27 cellular contexts compared by ENCODE assay signal in genomic region chr11:71393283-71393682, GRCh38. TPM values are rescaled to one million over a fixed set of nuclear protein-coding genes. Genes with fewer than 3 reads are reported as not detected.
DNase-seq lines count a peak whose midpoint lies in the region; ATAC-seq, FAIRE-seq and TF ChIP-seq lines count a peak whose summit lies in the region.
"Had no signal": no experiment of that assay in that cellular context is flagged by ENCODE, and none has a peak within 500 bp of the region (broad histone marks: within the 10 kb centered on the region; RNA-seq: fewer than 3 reads in every experiment).

No MANE protein-coding gene starts in this region.

- no peak overlapping the region for H2AFZ ChIP-seq in H1 (ENCODE audit: low read length)

- no peak overlapping the region for H2BK12ac ChIP-seq in H1 (ENCODE audit: low read depth, low read length)

- CTCF ChIA-PET in H1 (lab: Charles Lee; ENCODE audit: partially characterized antibody), result interaction anchor here (1.7 kb wide), 1 partner anchor 263 kb away, joined by 5 read pairs; no protein-coding TSS in a partner anchor

- peaks cover 3% of the 10 kb centered on the region; the same call in 1 of the 2 replicates for H3K23me2 ChIP-seq in H1 (ENCODE audit: low read depth, low read length)

- no peak overlapping the region for H2AK5ac ChIP-seq in H1 (ENCODE audit: low read depth, low read length)

- H3K4me2 ChIP-seq in H1 (ENCODE audit: insufficient read depth in 1 of 2, low read depth in 2 of 2, low read length in 2 of 2), result no peak overlapping the region

- no peak overlapping the region for H3K23ac ChIP-seq in H1 (ENCODE audit: insufficient read length)

- no peak overlapping the region for H2BK120ac ChIP-seq in H1 (replicated peaks; ENCODE audit: low read depth, low read length)

- 82% methylated on average over 2 of the region's 2 CpGs; no CpG with 5 or more reads in 1 of the 2 experiments for WGBS in H1 (ENCODE audit: extremely low coverage in 1 of 2, insufficient coverage in 1 of 2, insufficient read length in 1 of 2, insufficient replicate concordance in 2 of 2, low coverage in 1 of 2, low lambda C conversion rate in 2 of 2, missing lambda C conversion rate in 1 of 2), 2 experiments

- no peak for TF ChIP-seq RAD21 in H1 (IDR thresholded peaks at IDR 0.05 in 1 of 2, conservative IDR thresholded peaks at IDR 0.05 in 1 of 2; ENCODE audit: low read depth in 2 of 2, low read length in 2 of 2)

- no peak overlapping the region for H3K9ac ChIP-seq in H1 (replicated peaks in 1 of 4; ENCODE audit: extremely low read depth in 1 of 4, low read depth in 3 of 4, low read length in 3 of 4)
- H3K9ac ChIP-seq: BLaER1 had no signal

- no peak overlapping the region for H4K91ac ChIP-seq in H1 (replicated peaks; ENCODE audit: insufficient read length, low read length)

- no peak for TF ChIP-seq CTCF in H1 (IDR thresholded peaks at IDR 0.05; ENCODE audit: control extremely low read depth in 1 of 3, insufficient read depth in 1 of 3, low read depth in 1 of 3, low read length in 3 of 3)

- H4K8ac ChIP-seq in H1 (ENCODE audit: extremely low read depth, insufficient read depth, low read length), result no peak overlapping the region

- no peak overlapping the region for H3K4ac ChIP-seq in H1 (replicated peaks; ENCODE audit: insufficient read length, low read depth, low read length)

- H3K14ac ChIP-seq in H1 (ENCODE audit: insufficient read length), result no peak overlapping the region

- no peak overlapping the region for H3K27ac ChIP-seq in H1 (ENCODE audit: low read depth, low read length)
- H3K27ac ChIP-seq: BLaER1 had no signal

- no peak overlapping the region for H2BK20ac ChIP-seq in H1 (ENCODE audit: low read length)

- H3K79me1 ChIP-seq in H1 (ENCODE audit: low read depth, low read length), result no peaks in the 10 kb centered on the region

- H4K5ac ChIP-seq in H1 (ENCODE audit: insufficient read length, low read depth, low read length), result no peak overlapping the region

- no peak overlapping the region for H3K4me3 ChIP-seq in H1 (ENCODE audit: extremely low read depth in 1 of 4, insufficient read depth in 2 of 4, low read depth in 3 of 4, low read length in 4 of 4)
- H3K4me3 ChIP-seq: BLaER1, GM12878 had no signal

- DNase-seq in GM12891 (ENCODE audit: insufficient read length, low spot score), result no peak
- no peak for DNase-seq in GM12892 (ENCODE audit: insufficient read length)
- no peak for DNase-seq in HTR-8/SVneo (ENCODE audit: insufficient read length, low spot score)
- DNase-seq in H1 (ENCODE audit: low read depth in 1 of 2, low spot score in 2 of 2), result no peak
- DNase-seq in retina, result no peak
- no peak for DNase-seq in activated CD4-positive, alpha-beta T cell treated with anti-CD3 and anti-CD28 coated beads, Interleukin-2, amount 50 U/mL, for 1 hour
- no peak for DNase-seq in NCI-H1048 (lab: John Stamatoyannopoulos, UW)
- DNase-seq: 8988T; ACHN; BE2C; C1 segment of cervical spinal cord; CD4-positive, alpha-beta memory T cell; CD4-positive, CD25-positive, alpha-beta regulatory T cell; CD8-positive, alpha-beta memory T cell; COR-L47; DMS 273 treated with DMSO at 0.1 percent for 48 hours; DMS153; DMS53; DMS79; DND-41; EL; GDM1 had no signal

- no peak for TF ChIP-seq EP300 in H1 (IDR thresholded peaks at IDR 0.05; ENCODE audit: borderline replicate concordance in 1 of 2, low read depth in 2 of 2, low read length in 2 of 2)

- no peak overlapping the region for H3K18ac ChIP-seq in H1 (ENCODE audit: extremely low read depth, low read length)

- peaks cover 0 to 4% (median 1%) of the 10 kb centered on the region in 4 experiments; a peak in 2 of 7 replicates for H3K27me3 ChIP-seq in H1 (replicated peaks in 1 of 4; ENCODE audit: control insufficient read depth in 3 of 4, extremely low read depth in 1 of 4, insufficient read depth in 3 of 4, low read length in 3 of 4)
- H3K27me3 ChIP-seq: BLaER1 had no signal

- H4K20me1 ChIP-seq in H1 (replicated peaks in 1 of 2; ENCODE audit: control insufficient read depth in 1 of 2, insufficient read depth in 2 of 2, low read length in 2 of 2), result peaks cover 0 to 2% of the 10 kb centered on the region in 2 experiments
- H4K20me1 ChIP-seq: BLaER1 had no signal

- H3K79me2 ChIP-seq in H1 (ENCODE audit: control insufficient read depth in 1 of 2, insufficient read depth in 2 of 2, low read length in 2 of 2), result no peaks in the 10 kb centered on the region

- H3K36me3 ChIP-seq in H1 (ENCODE audit: control insufficient read depth in 2 of 4, insufficient read depth in 4 of 4, low read length in 3 of 4), result no peaks in the 10 kb centered on the region
- H3K36me3 ChIP-seq: BE2C, BLaER1 had no signal

- ATAC-seq in HG03460 (IDR thresholded peaks at IDR 0.05; ENCODE audit: unreplicated experiment), result no peak
- ATAC-seq: GM12878 had no signal

- FAIRE-seq in GM12891 (lab: Jason Lieb, UNC), result peak; percentile 83
- FAIRE-seq in GM12892 (lab: Jason Lieb, UNC), result peak; percentile 82
- peak; percentile 100 for FAIRE-seq in HTR-8/SVneo (lab: Jason Lieb, UNC)
- no peak for FAIRE-seq in H1 (lab: Jason Lieb, UNC)
- FAIRE-seq: A204.1, GM12878, GM18507 had no signal

- H3K56ac ChIP-seq in H1 (replicated peaks; ENCODE audit: insufficient read length, low read depth, low read length), result peak overlapping the region; percentile 72

- POLR2A ChIA-PET in H1 (lab: Charles Lee; ENCODE audit: partially characterized antibody), result no interaction called here

- H2BK5ac ChIP-seq in H1 (ENCODE audit: low read depth, low read length), result no peak overlapping the region

- no peaks in the 10 kb centered on the region for H3K9me3 ChIP-seq in H1 (ENCODE audit: insufficient read depth in 2 of 2, low read depth in 1 of 2, low read length in 1 of 2)
- H3K9me3 ChIP-seq: BE2C, BLaER1 had no signal

- no peaks in the 10 kb centered on the region for H3K4me1 ChIP-seq in H1 (replicated peaks in 1 of 4; ENCODE audit: control insufficient read depth in 3 of 4, insufficient read depth in 4 of 4, low read length in 3 of 4)
- H3K4me1 ChIP-seq: BE2C had no signal

- H2BK15ac ChIP-seq in H1 (ENCODE audit: low read length), result no peak overlapping the region

- TF ChIP-seq POLR2A in GM12891 (IDR thresholded peaks at IDR 0.05; ENCODE audit: low read depth, low read length) (no peak), GM12892 (IDR thresholded peaks at IDR 0.05; ENCODE audit: low read depth, low read length) (no peak), H1 (IDR thresholded peaks at IDR 0.05; ENCODE audit: control extremely low read depth in 1 of 2, low read depth in 2 of 2, low read length in 2 of 2) (no peak)

TF ChIP-seq in GM12891, 5 proteins besides CTCF, POLR2A, EP300 and RAD21:
- TF ChIP-seq POU2F2 (IDR thresholded peaks at IDR 0.05; ENCODE audit: low read depth, low read length) (no peak), POLR2AphosphoS5 (IDR thresholded peaks at IDR 0.05; ENCODE audit: low read depth, low read length) (no peak), PAX5 (IDR thresholded peaks at IDR 0.05; ENCODE audit: insufficient read depth, low read length, severe bottlenecking) (no peak), TAF1 (IDR thresholded peaks at IDR 0.05; ENCODE audit: low read depth, low read length) (no peak), SPI1 (IDR thresholded peaks at IDR 0.05; ENCODE audit: low read depth, low read length) (no peak)
TF ChIP-seq in GM12891: peak in this region for 0.

TF ChIP-seq in H1, 55 proteins besides CTCF, POLR2A, EP300 and RAD21 (continues in another document):
- no peak for TF ChIP-seq JUND (IDR thresholded peaks at IDR 0.05; ENCODE audit: low read length)
- no peak for TF ChIP-seq SP1 (IDR thresholded peaks at IDR 0.05; ENCODE audit: low read depth, low read length)
- TF ChIP-seq, protein P1, sequence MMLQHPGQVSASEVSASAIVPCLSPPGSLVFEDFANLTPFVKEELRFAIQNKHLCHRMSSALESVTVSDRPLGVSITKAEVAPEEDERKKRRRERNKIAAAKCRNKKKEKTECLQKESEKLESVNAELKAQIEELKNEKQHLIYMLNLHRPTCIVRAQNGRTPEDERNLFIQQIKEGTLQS (IDR thresholded peaks at IDR 0.05; ENCODE audit: insufficient read depth, low read depth, low read length), result no peak
- no peak for TF ChIP-seq HDAC6 (IDR thresholded peaks at IDR 0.05; ENCODE audit: low read depth, low read length)
- TF ChIP-seq SUZ12 (IDR thresholded peaks at IDR 0.05; ENCODE audit: low read length), result no peak
- TF ChIP-seq SP2 (IDR thresholded peaks at IDR 0.05; ENCODE audit: low read length), result no peak
- TF ChIP-seq MAFK (IDR thresholded peaks at IDR 0.05; ENCODE audit: low read depth, low read length), result no peak
- TF ChIP-seq MAX (IDR thresholded peaks at IDR 0.05), result no peak
- TF ChIP-seq TEAD4 (IDR thresholded peaks at IDR 0.05; ENCODE audit: low read depth, low read length), result no peak
- no peak for TF ChIP-seq TAF1 (IDR thresholded peaks at IDR 0.05; ENCODE audit: low read depth, low read length)
- no peak for TF ChIP-seq NRF1 (IDR thresholded peaks at IDR 0.05; ENCODE audit: low read depth, low read length)

RNA-seq across cellular contexts. Expression of gene DHCR7, which starts 54.9 kb away (rescaled TPM):
- polyA plus RNA-seq in GM12891 (2012; ENCODE audit: low read depth, missing spikeins), result 42.5 TPM
- polyA plus RNA-seq in GM12892 (2012; ENCODE audit: missing spikeins), result 58.6 TPM
- total RNA-seq in H1 (2021; fragmentation: NEBNext Ultra II Directional; extraction: Animal tissue kit (Norgen Biotek cat#: 25700)), result 144 and 148 TPM in 2 replicates
- 157 and 196 TPM in 2 replicates for polyA plus RNA-seq in H1 (2011; rRNA removed)
- 108 TPM for polyA plus RNA-seq in H1 (2011; cell fraction: cytosol; rRNA removed)
- 185 TPM for polyA plus RNA-seq in H1 (2011; cell fraction: nucleus; rRNA removed)
- polyA plus RNA-seq in H1 (2012, experiment 1 of 2), result 120 to 136 TPM (median 129 TPM) in 4 replicates
- polyA plus RNA-seq in H1 (2012, experiment 2 of 2), result 170 TPM
- 351 TPM for polyA plus RNA-seq in H1 (2013, experiment 1 of 2)
- 348 TPM for polyA plus RNA-seq in H1 (2013, experiment 2 of 2)
- polyA minus RNA-seq in H1 (2011; rRNA and poly(A)+ RNA removed), result 125 and 139 TPM in 2 replicates
- 116 TPM for polyA minus RNA-seq in H1 (2011; cell fraction: cytosol; rRNA and poly(A)+ RNA removed)
- polyA minus RNA-seq in H1 (2011; cell fraction: nucleus; rRNA and poly(A)+ RNA removed), result 56.5 TPM

RNA-seq across cellular contexts. Expression of gene NADSYN1, which starts 59.7 kb away (rescaled TPM):
- polyA plus RNA-seq in GM12891 (2012; ENCODE audit: low read depth, missing spikeins), result 84.1 TPM
- polyA plus RNA-seq in GM12892 (2012; ENCODE audit: missing spikeins), result 80.8 TPM
- 36.2 and 38.3 TPM in 2 replicates for total RNA-seq in H1 (2021; fragmentation: NEBNext Ultra II Directional; extraction: Animal tissue kit (Norgen Biotek cat#: 25700))
- 38.6 and 46.9 TPM in 2 replicates for polyA plus RNA-seq in H1 (2011; rRNA removed)
- 47.2 TPM for polyA plus RNA-seq in H1 (2011; cell fraction: cytosol; rRNA removed)
- polyA plus RNA-seq in H1 (2011; cell fraction: nucleus; rRNA removed), result 123 TPM
- polyA plus RNA-seq in H1 (2012, experiment 1 of 2), result 33.7 to 49.7 TPM (median 43.4 TPM) in 4 replicates
- 35.4 TPM for polyA plus RNA-seq in H1 (2012, experiment 2 of 2)
- 27.1 TPM for polyA plus RNA-seq in H1 (2013, experiment 1 of 2)
- polyA plus RNA-seq in H1 (2013, experiment 2 of 2), result 23.0 TPM
- polyA minus RNA-seq in H1 (2011; rRNA and poly(A)+ RNA removed), result 51.7 and 52.2 TPM in 2 replicates
- polyA minus RNA-seq in H1 (2011; cell fraction: cytosol; rRNA and poly(A)+ RNA removed), result 20.0 TPM
- polyA minus RNA-seq in H1 (2011; cell fraction: nucleus; rRNA and poly(A)+ RNA removed), result 49.1 TPM
